In genomic region chr4:178577933-178578332, GRCh38 we compare ENCODE assay signal across 17 cellular contexts.
DNase-seq lines count a peak whose midpoint lies in the region; ATAC-seq and TF ChIP-seq lines count a peak whose summit lies in the region.
"Had no signal": no experiment of that assay in that cellular context is flagged by ENCODE, and none has a peak within 500 bp of the region (broad histone marks: within the 10 kb centered on the region; RNA-seq: fewer than 3 reads in every experiment).

No MANE protein-coding gene starts in this region.

- no peak overlapping the region for H3K4me3 Mint-ChIP-seq in activated CD4-positive, alpha-beta memory T cell treated with anti-CD3 and anti-CD28 coated beads for 36 hours
- H3K4me3 Mint-ChIP-seq: activated T-cell treated with anti-CD3 and anti-CD28 coated beads, Interleukin-2, amount 50 U/mL, for 4 hours had no signal

- H3K9me3 ChIP-seq in DND-41 (ENCODE audit: insufficient read depth, low read length, severe bottlenecking): no peaks in the 10 kb centered on the region
- H3K9me3 ChIP-seq in liver (ENCODE audit: control insufficient read depth in 4 of 4, low read length in 3 of 4): no peaks in the 10 kb centered on the region
- H3K9me3 ChIP-seq: gastrocnemius medialis had no signal

- H3K79me2 ChIP-seq in DND-41 (ENCODE audit: insufficient read depth, low read length): no peaks in the 10 kb centered on the region

- no peaks in the 10 kb centered on the region for H3K27me3 Mint-ChIP-seq in activated CD4-positive, alpha-beta memory T cell treated with anti-CD3 and anti-CD28 coated beads for 36 hours

- CTCF ChIA-PET in activated CD4-positive, alpha-beta memory T cell treated with anti-CD3 and anti-CD28 coated beads for 36 hours (lab: Charles Lee): interaction anchor here (0.9 kb wide), 1 partner anchor 9 kb away, joined by 3 read pairs; no protein-coding TSS in a partner anchor

- POLR2A ChIA-PET in activated CD4-positive, alpha-beta memory T cell treated with anti-CD3 and anti-CD28 coated beads for 36 hours (lab: Charles Lee): no interaction called here

- DNase-seq in DND-41 (no peak), H7 (peak; percentile 4), SK-MEL-5 (ENCODE audit: low read depth, low spot score) (peak; percentile 45), AG20443 (ENCODE audit: low spot score) (no peak)
- DNase-seq in activated CD4-positive, alpha-beta memory T cell treated with anti-CD3 and anti-CD28 coated beads for 36 hours: no peak
- DNase-seq: activated T-cell treated with anti-CD3 and anti-CD28 coated beads, Interleukin-2, amount 50 U/mL, for 4 hours; effector CD4-positive, alpha-beta T cell; gastrocnemius medialis; HCEC 1CT; KG1; left cardiac atrium; stimulated activated CD4-positive, alpha-beta T cell treated with anti-CD3 and anti-CD28 coated beads, Interleukin-12 subunit alpha, Interleukin-12 subunit beta, amount 100 ng/mL, for 4 hours; trophoblast cell had no signal

- H3K9ac ChIP-seq in DND-41 (ENCODE audit: low read depth, low read length): no peak overlapping the region
- H3K9ac ChIP-seq in liver (ENCODE audit: low read depth in 1 of 2, low read length in 2 of 2): no peak overlapping the region

- H3K4me1 ChIP-seq in DND-41 (ENCODE audit: insufficient read depth, low read length) (no peaks in the 10 kb centered on the region), liver (ENCODE audit: control insufficient read depth in 4 of 4, insufficient read depth in 4 of 4, low read length in 3 of 4) (no peaks in the 10 kb centered on the region)
- H3K4me1 ChIP-seq: gastrocnemius medialis, SJSA1 had no signal

- no peaks in the 10 kb centered on the region for H4K20me1 ChIP-seq in DND-41 (ENCODE audit: insufficient read depth, low read length)

- in situ Hi-C loops in SK-MEL-5 (cut with HindIII; ENCODE audit: low pct_unique_long_range_greater_than_20kb, low sequenced_read_pairs): no loop called here

- ATAC-seq in DND-41 (ENCODE audit: insufficient read depth, low read depth): 0 out of 3 replicates have a peak, but pooled peaks have one; percentile 50
- no peak for ATAC-seq in HG03439 (IDR thresholded peaks at IDR 0.05; ENCODE audit: unreplicated experiment)
- ATAC-seq in HG02759 (IDR thresholded peaks at IDR 0.05; ENCODE audit: unreplicated experiment): no peak
- ATAC-seq: activated T-cell treated with anti-CD3 and anti-CD28 coated beads, Interleukin-2, amount 50 U/mL, for 4 hours; gastrocnemius medialis; left cardiac atrium had no signal

- H3K36me3 ChIP-seq in DND-41 (ENCODE audit: insufficient read depth, low read length): no peaks in the 10 kb centered on the region
- no peaks in the 10 kb centered on the region for H3K36me3 ChIP-seq in H7 (replicated peaks; ENCODE audit: control insufficient read depth, insufficient read depth, low read length)
- no peaks in the 10 kb centered on the region for H3K36me3 ChIP-seq in liver (ENCODE audit: control insufficient read depth in 4 of 4, insufficient read depth in 3 of 4, low read depth in 1 of 4, low read length in 3 of 4)
- H3K36me3 ChIP-seq: gastrocnemius medialis, SJSA1 had no signal

- H3K9me3 Mint-ChIP-seq in activated CD4-positive, alpha-beta memory T cell treated with anti-CD3 and anti-CD28 coated beads for 36 hours: no peaks in the 10 kb centered on the region

- intact Hi-C loops in activated CD4-positive, alpha-beta memory T cell treated with anti-CD3 and anti-CD28 coated beads for 36 hours (cut with micrococcal nuclease): no loop called here

- TF ChIP-seq RAD21 in liver (IDR thresholded peaks at IDR 0.05): peak; percentile 19 to 28

- H3K4me3 ChIP-seq in DND-41 (ENCODE audit: low read depth in 1 of 2, low read length in 2 of 2): no peak overlapping the region
- H3K4me3 ChIP-seq in H7 (ENCODE audit: insufficient read depth, low read depth, low read length): no peak overlapping the region
- H3K4me3 ChIP-seq in liver (ENCODE audit: low read depth in 1 of 3, low read length in 3 of 3): no peak overlapping the region
- H3K4me3 ChIP-seq: gastrocnemius medialis, SJSA1 had no signal

- H3K27me3 ChIP-seq in DND-41 (ENCODE audit: insufficient read depth, low read length, poor library complexity) (no peaks in the 10 kb centered on the region), H7 (ENCODE audit: control insufficient read depth, insufficient read depth, low read length) (no peaks in the 10 kb centered on the region), liver (ENCODE audit: control insufficient read depth in 4 of 4, insufficient read depth in 4 of 4, low read length in 3 of 4) (no peaks in the 10 kb centered on the region)
- H3K27me3 ChIP-seq: gastrocnemius medialis, SJSA1 had no signal

- 78% methylated on average over 7 of the region's 7 CpGs for WGBS in liver

- H3K27ac ChIP-seq in DND-41 (ENCODE audit: low read length): no peak overlapping the region
- no peak overlapping the region for H3K27ac ChIP-seq in liver (ENCODE audit: low read depth in 1 of 2, low read length in 2 of 2)
- H3K27ac ChIP-seq: gastrocnemius medialis, SJSA1 had no signal

- H2AFZ ChIP-seq in DND-41 (ENCODE audit: low read depth, low read length): no peak overlapping the region

- H3K4me1 Mint-ChIP-seq in activated CD4-positive, alpha-beta memory T cell treated with anti-CD3 and anti-CD28 coated beads for 36 hours (ENCODE audit: low read depth): no peaks in the 10 kb centered on the region

- no peaks in the 10 kb centered on the region for H3K36me3 Mint-ChIP-seq in activated CD4-positive, alpha-beta memory T cell treated with anti-CD3 and anti-CD28 coated beads for 36 hours

- TF ChIP-seq CTCF in DND-41 (IDR thresholded peaks at IDR 0.05; ENCODE audit: borderline replicate concordance, extremely low read depth, low read length, poor library complexity, severe bottlenecking) (peak; percentile 50), liver (IDR thresholded peaks at IDR 0.05; ENCODE audit: low read depth, low read length, missing input control) (no peak)

- no peak overlapping the region for H3K4me2 ChIP-seq in DND-41 (ENCODE audit: insufficient read depth, low read length)

- H3K27ac Mint-ChIP-seq in activated CD4-positive, alpha-beta memory T cell treated with anti-CD3 and anti-CD28 coated beads for 36 hours: no peak overlapping the region

TF ChIP-seq in liver, 16 proteins besides CTCF, POLR2A, EP300 and RAD21:
- TF ChIP-seq EGR1 (IDR thresholded peaks at IDR 0.05; ENCODE audit: low read depth in 2 of 2): no peak
- TF ChIP-seq FOXA1 (IDR thresholded peaks at IDR 0.05): no peak
- no peak for TF ChIP-seq FOXA2 (IDR thresholded peaks at IDR 0.05)
- no peak for TF ChIP-seq SP1 (IDR thresholded peaks at IDR 0.05)

Comparison
In these comparisons a context has a peak if more than half of its experiments do, and no peak if none do; other contexts are left out.
1. DNase-seq: peak in H7 (single experiment) and SK-MEL-5 (single experiment); none in DND-41 (single experiment), activated CD4-positive, alpha-beta memory T cell treated with anti-CD3 and anti-CD28 coated beads for 36 hours (single experiment) and AG20443 (single experiment).